Comparison of ENCODE assay signal across 8 cellular contexts in the genomic region with DNA sequence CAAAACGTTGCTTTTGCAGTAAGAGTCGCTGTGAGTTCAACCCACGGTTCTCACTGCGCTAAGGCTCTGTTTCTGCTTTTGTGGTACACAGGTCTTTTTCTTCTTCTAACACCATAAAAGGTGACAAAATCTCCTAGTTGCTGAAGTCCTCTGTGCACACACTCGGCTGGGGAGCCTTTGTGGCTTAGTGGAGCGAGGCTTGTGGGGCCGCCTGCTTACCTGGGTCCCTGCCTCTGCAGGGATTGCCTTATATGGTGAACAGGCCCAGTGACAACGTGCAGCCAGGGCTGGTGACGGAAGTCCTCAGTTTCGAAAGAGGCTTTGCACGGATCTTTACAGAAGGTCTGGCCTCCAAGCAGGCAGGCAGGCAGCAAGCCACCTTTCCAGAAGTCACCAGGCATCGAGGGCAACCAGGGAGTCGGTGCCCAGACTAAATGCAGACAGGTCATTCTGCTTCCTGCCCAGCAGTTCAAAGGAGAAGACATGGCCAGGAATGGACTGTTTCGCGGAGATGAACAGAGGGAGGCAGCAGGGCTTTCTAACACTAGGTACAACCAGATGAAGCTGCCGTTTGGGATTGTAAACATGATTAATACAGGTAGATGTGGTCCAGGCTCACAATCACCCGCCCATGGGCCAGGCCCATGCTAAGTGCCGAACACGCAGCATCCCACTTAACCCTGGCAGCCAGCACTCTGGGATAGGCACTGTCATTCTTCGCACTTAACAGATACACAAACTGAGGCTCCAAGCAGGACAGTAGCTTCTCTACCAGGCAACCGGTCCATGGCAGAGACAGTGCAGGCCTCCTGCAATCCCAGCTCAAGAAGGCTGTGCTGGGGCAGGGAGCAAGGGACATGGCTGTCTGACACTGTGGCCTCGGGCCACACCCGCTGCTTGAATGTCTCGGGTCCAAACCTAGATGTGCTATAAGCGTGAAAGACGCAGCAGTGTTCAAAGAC. TPM values are rescaled to one million over a fixed set of nuclear protein-coding genes. Genes with fewer than 3 reads are reported as not detected.
A peak's percentile ranks its signal among the peaks of the same experiment; 100 is the strongest.
DNase-seq lines count a peak whose midpoint lies in the region; ATAC-seq and TF ChIP-seq lines count a peak whose summit lies in the region.

No MANE protein-coding gene starts in this region.

- H3K27me3 ChIP-seq in mesenchymal stem cell (ENCODE audit: control insufficient read depth in 1 of 2, insufficient read depth in 1 of 2, low read length in 2 of 2), result no peaks in the 10 kb centered on the region
- H3K27me3 ChIP-seq in transverse colon, result no peaks in the 10 kb centered on the region

- H3K4ac ChIP-seq in mesenchymal stem cell (ENCODE audit: low read depth in 1 of 2, low read length in 2 of 2), result peak overlapping the region in 1 of 2 experiments; percentile 13

- peak overlapping the region in 1 of 2 experiments; percentile 18 for H3K18ac ChIP-seq in mesenchymal stem cell (ENCODE audit: low read depth in 1 of 2, low read length in 2 of 2)

- no peak overlapping the region for H2BK120ac ChIP-seq in mesenchymal stem cell (ENCODE audit: low read depth, low read length)

- H4K8ac ChIP-seq in mesenchymal stem cell (ENCODE audit: low read length), result peak overlapping the region; percentile 8

- H3K9me3 ChIP-seq in mesenchymal stem cell (ENCODE audit: control insufficient read depth, low read length), result no peaks in the 10 kb centered on the region
- H3K9me3 ChIP-seq in transverse colon, result no peaks in the 10 kb centered on the region

- H3K4me3 ChIP-seq in mesenchymal stem cell (ENCODE audit: insufficient read depth in 1 of 2, low read depth in 1 of 2, low read length in 2 of 2), result no peak overlapping the region
- H3K4me3 ChIP-seq in transverse colon, result no peak overlapping the region
- no peak overlapping the region for H3K4me3 ChIP-seq in coronary artery

- DNase-seq in NCI-H510A treated with DMSO at 0.1 percent for 48 hours (lab: John Stamatoyannopoulos, UW) (peak; percentile 95), activated T-cell treated with anti-CD3 and anti-CD28 coated beads for 4 hours (peak; percentile 63), mesenchymal stem cell (no peak), transverse colon (peak; percentile 72), dedifferentiated amniotic fluid mesenchymal stem cell (ENCODE audit: extremely low spot score) (no peak), coronary artery (ENCODE audit: low spot score) (no peak)

- in situ Hi-C loops in transverse colon (cut with MboI; ENCODE audit: low pct_ligation_motif_present in 1 of 4, low pct_unique_long_range_greater_than_20kb in 1 of 4, low sequenced_read_pairs in 3 of 4), result loop anchor here (5.0 to 25.0 kb wide), 5 partner anchors 107 to 222 kb away; no protein-coding TSS in a partner anchor

- no peaks in the 10 kb centered on the region for H3K79me1 ChIP-seq in mesenchymal stem cell (replicated peaks; ENCODE audit: low read length, poor library complexity, severe bottlenecking)

- H2BK5ac ChIP-seq in mesenchymal stem cell (ENCODE audit: low read depth, low read length, poor library complexity, severe bottlenecking), result no peak overlapping the region

- peak; percentile 87 for ATAC-seq in GM18511 (IDR thresholded peaks at IDR 0.05; ENCODE audit: unreplicated experiment)
- peak; percentile 77 for ATAC-seq in HG02759 (IDR thresholded peaks at IDR 0.05; ENCODE audit: unreplicated experiment)

- H3K27ac ChIP-seq in mesenchymal stem cell (ENCODE audit: low read length, poor library complexity, severe bottlenecking) (no peak overlapping the region), transverse colon (peak overlapping the region; percentile 23 to 55 (median 39)), coronary artery (no peak overlapping the region)

- H3K4me1 ChIP-seq in mesenchymal stem cell (ENCODE audit: control insufficient read depth, insufficient read depth, low read depth, low read length) (peaks cover 18% of the 10 kb centered on the region), transverse colon (peaks cover 0 to 8% (median 5%) of the 10 kb centered on the region in 4 donors)

- no peak overlapping the region for H3K23ac ChIP-seq in mesenchymal stem cell (ENCODE audit: low read length in 2 of 2)

- H3K36me3 ChIP-seq in mesenchymal stem cell (ENCODE audit: control insufficient read depth in 1 of 2, insufficient read depth in 2 of 2, low read depth in 1 of 2, low read length in 2 of 2), result no peaks in the 10 kb centered on the region
- no peaks in the 10 kb centered on the region for H3K36me3 ChIP-seq in transverse colon

- peak overlapping the region in 1 of 2 experiments; percentile 27 for H2BK12ac ChIP-seq in mesenchymal stem cell (ENCODE audit: low read length in 2 of 2)

- H2BK15ac ChIP-seq in mesenchymal stem cell (ENCODE audit: low read depth, poor library complexity, severe bottlenecking), result peak overlapping the region; percentile 54

- 83% methylated on average over 24 of the region's 26 CpGs for WGBS in mesenchymal stem cell
- 64% methylated on average over 26 of the region's 26 CpGs; no CpG with 5 or more reads in 1 of the 2 donors for WGBS in transverse colon (ENCODE audit: low coverage in 1 of 2), 2 donors

- H2AFZ ChIP-seq in mesenchymal stem cell (ENCODE audit: low read depth, low read length), result no peak overlapping the region

- peak overlapping the region; percentile 9 for H2AK5ac ChIP-seq in mesenchymal stem cell (ENCODE audit: low read length, severe bottlenecking)

- no peak for TF ChIP-seq POLR2A in transverse colon (IDR thresholded peaks at IDR 0.05)

- no peak overlapping the region for H4K91ac ChIP-seq in mesenchymal stem cell (ENCODE audit: low read length)

- H3K4me2 ChIP-seq in mesenchymal stem cell (ENCODE audit: low read length, poor library complexity, severe bottlenecking), result no peak overlapping the region

- intact Hi-C loops in transverse colon (cut with DNase I; ENCODE audit: low total_unique reads), result loop anchor here (10.0 kb wide), 1 partner anchor 210 kb away; no protein-coding TSS in a partner anchor

- H3K14ac ChIP-seq in mesenchymal stem cell (ENCODE audit: low read length in 2 of 2), result peak overlapping the region in 1 of 2 experiments; percentile 31

- TF ChIP-seq EP300 in transverse colon (IDR thresholded peaks at IDR 0.05; ENCODE audit: low read depth), result no peak

- TF ChIP-seq CTCF in transverse colon (IDR thresholded peaks at IDR 0.05) (no peak), coronary artery (IDR thresholded peaks at IDR 0.05) (no peak)

- H3K9ac ChIP-seq in mesenchymal stem cell (ENCODE audit: low read length), result no peak overlapping the region

RNA-seq across cellular contexts. Expression of a gene that starts 10.7 kb away (rescaled TPM):
- polyA plus RNA-seq in mesenchymal stem cell (2013, experiment 1 of 2), result 13.8 TPM
- polyA plus RNA-seq in mesenchymal stem cell (2013, experiment 2 of 2), result 14.8 TPM
- total RNA-seq in transverse colon, result 10 to 100 TPM; 20.3 to 29.1 (median 21.8) TPM

Comparison
In these comparisons a context has a peak if more than half of its experiments do, and no peak if none do; other contexts are left out.
1. DNase-seq: peak in NCI-H510A treated with DMSO at 0.1 percent for 48 hours (single experiment), activated T-cell treated with anti-CD3 and anti-CD28 coated beads for 4 hours (single experiment) and transverse colon (single experiment); none in mesenchymal stem cell (single experiment), dedifferentiated amniotic fluid mesenchymal stem cell (single experiment) and coronary artery (single experiment).
2. H3K27ac ChIP-seq: peak in transverse colon (4 of 4); none in mesenchymal stem cell (single experiment) and coronary artery (0 of 2).